ENCODE assay signal across 11 cellular contexts in genomic region chr12:49846033-49846432, GRCh38. TPM values are rescaled to one million over a fixed set of nuclear protein-coding genes. Genes with fewer than 3 reads are reported as not detected.
"Had no signal": no experiment of that assay in that cellular context is flagged by ENCODE, and none has a peak within 500 bp of the region (broad histone marks: within the 10 kb centered on the region; RNA-seq: fewer than 3 reads in every experiment).

No MANE protein-coding gene starts in this region.

- DNase-seq: GM23248, GOT3, H7, HFFc6, Karpas-422 had no signal

- H3K36me3 Mint-ChIP-seq: IgD-negative memory B cell had no signal

- H2AFZ ChIP-seq: GM23248 had no signal

- H3K4me3 Mint-ChIP-seq: HFFc6, IgD-negative memory B cell had no signal

- H3K9me3 ChIP-seq: HAP-1 had no signal

- H3K27ac Mint-ChIP-seq: HFFc6, IgD-negative memory B cell had no signal

- H3K27ac ChIP-seq: GM23248, HL-60, KMS-11 had no signal

- ATAC-seq: HCT116 had no signal

- H3K9ac ChIP-seq: GM23248, KMS-11 had no signal

- H3K36me3 ChIP-seq: HAP-1 had no signal

- H3K4me2 ChIP-seq: KMS-11 had no signal

- H3K9me3 Mint-ChIP-seq: HFFc6, IgD-negative memory B cell had no signal

- H3K4me3 ChIP-seq: GM23248, HAP-1 had no signal

RNA-seq across cellular contexts. Expression of gene FAIM2, which starts 57.7 kb away (rescaled TPM):
- total RNA-seq: H7, HT1080 had no signal
- polyA plus RNA-seq: IgD-negative memory B cell had no signal
